ENCODE assay signal across 1 cellular context in the genomic region with DNA sequence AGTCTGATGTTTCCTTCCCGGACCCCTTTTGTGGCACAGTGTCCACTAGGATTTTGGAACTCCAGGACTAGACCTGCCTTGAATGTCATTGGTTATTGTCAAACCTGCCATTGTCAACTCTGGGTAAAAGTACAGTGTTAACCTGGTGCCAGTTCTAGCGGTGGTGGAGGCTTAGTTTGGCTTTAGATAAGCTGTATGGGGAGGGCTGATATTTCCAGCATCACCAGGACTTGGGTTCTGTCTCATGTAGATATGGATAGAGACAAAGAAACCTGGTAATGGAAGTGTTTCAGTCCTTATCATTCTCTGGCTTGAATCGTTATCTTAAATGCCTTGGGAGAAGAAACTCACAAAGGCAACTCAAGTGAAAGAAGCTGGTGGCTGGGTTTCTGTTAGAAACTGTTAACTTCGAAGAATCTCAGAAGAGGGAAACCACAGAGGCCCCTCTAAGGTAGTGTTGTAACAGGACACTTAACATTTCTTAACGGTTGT.
TF ChIP-seq lines count a peak whose summit lies in the region.

No MANE protein-coding gene starts in this region.

TF ChIP-seq in K562, 482 proteins besides CTCF, POLR2A, EP300 and RAD21 (continued from another document and continues in another):
- TF ChIP-seq, protein P1, sequence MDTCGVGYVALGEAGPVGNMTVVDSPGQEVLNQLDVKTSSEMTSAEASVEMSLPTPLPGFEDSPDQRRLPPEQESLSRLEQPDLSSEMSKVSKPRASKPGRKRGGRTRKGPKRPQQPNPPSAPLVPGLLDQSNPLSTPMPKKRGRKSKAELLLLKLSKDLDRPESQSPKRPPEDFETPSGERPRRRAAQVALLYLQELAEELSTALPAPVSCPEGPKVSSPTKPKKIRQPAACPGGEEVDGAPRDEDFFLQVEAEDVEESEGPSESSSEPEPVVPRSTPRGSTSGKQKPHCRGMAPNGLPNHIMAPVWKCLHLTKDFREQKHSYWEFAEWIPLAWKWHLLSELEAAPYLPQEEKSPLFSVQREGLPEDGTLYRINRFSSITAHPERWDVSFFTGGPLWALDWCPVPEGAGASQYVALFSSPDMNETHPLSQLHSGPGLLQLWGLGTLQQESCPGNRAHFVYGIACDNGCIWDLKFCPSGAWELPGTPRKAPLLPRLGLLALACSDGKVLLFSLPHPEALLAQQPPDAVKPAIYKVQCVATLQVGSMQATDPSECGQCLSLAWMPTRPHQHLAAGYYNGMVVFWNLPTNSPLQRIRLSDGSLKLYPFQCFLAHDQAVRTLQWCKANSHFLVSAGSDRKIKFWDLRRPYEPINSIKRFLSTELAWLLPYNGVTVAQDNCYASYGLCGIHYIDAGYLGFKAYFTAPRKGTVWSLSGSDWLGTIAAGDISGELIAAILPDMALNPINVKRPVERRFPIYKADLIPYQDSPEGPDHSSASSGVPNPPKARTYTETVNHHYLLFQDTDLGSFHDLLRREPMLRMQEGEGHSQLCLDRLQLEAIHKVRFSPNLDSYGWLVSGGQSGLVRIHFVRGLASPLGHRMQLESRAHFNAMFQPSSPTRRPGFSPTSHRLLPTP (IDR thresholded peaks at IDR 0.05; ENCODE audit: borderline replicate concordance, extremely low read depth, insufficient read length) = no peak
- TF ChIP-seq, protein P2, sequence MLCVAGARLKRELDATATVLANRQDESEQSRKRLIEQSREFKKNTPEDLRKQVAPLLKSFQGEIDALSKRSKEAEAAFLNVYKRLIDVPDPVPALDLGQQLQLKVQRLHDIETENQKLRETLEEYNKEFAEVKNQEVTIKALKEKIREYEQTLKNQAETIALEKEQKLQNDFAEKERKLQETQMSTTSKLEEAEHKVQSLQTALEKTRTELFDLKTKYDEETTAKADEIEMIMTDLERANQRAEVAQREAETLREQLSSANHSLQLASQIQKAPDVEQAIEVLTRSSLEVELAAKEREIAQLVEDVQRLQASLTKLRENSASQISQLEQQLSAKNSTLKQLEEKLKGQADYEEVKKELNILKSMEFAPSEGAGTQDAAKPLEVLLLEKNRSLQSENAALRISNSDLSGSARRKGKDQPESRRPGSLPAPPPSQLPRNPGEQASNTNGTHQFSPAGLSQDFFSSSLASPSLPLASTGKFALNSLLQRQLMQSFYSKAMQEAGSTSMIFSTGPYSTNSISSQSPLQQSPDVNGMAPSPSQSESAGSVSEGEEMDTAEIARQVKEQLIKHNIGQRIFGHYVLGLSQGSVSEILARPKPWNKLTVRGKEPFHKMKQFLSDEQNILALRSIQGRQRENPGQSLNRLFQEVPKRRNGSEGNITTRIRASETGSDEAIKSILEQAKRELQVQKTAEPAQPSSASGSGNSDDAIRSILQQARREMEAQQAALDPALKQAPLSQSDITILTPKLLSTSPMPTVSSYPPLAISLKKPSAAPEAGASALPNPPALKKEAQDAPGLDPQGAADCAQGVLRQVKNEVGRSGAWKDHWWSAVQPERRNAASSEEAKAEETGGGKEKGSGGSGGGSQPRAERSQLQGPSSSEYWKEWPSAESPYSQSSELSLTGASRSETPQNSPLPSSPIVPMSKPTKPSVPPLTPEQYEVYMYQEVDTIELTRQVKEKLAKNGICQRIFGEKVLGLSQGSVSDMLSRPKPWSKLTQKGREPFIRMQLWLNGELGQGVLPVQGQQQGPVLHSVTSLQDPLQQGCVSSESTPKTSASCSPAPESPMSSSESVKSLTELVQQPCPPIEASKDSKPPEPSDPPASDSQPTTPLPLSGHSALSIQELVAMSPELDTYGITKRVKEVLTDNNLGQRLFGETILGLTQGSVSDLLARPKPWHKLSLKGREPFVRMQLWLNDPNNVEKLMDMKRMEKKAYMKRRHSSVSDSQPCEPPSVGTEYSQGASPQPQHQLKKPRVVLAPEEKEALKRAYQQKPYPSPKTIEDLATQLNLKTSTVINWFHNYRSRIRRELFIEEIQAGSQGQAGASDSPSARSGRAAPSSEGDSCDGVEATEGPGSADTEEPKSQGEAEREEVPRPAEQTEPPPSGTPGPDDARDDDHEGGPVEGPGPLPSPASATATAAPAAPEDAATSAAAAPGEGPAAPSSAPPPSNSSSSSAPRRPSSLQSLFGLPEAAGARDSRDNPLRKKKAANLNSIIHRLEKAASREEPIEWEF (CRISPR knock-in tag; IDR thresholded peaks at IDR 0.05) = no peak
- TF ChIP-seq PYGO2 (tag; IDR thresholded peaks at IDR 0.05) = 0 out of 2 replicates have a peak, but pooled peaks have one; percentile 52
- TF ChIP-seq, protein P3, sequence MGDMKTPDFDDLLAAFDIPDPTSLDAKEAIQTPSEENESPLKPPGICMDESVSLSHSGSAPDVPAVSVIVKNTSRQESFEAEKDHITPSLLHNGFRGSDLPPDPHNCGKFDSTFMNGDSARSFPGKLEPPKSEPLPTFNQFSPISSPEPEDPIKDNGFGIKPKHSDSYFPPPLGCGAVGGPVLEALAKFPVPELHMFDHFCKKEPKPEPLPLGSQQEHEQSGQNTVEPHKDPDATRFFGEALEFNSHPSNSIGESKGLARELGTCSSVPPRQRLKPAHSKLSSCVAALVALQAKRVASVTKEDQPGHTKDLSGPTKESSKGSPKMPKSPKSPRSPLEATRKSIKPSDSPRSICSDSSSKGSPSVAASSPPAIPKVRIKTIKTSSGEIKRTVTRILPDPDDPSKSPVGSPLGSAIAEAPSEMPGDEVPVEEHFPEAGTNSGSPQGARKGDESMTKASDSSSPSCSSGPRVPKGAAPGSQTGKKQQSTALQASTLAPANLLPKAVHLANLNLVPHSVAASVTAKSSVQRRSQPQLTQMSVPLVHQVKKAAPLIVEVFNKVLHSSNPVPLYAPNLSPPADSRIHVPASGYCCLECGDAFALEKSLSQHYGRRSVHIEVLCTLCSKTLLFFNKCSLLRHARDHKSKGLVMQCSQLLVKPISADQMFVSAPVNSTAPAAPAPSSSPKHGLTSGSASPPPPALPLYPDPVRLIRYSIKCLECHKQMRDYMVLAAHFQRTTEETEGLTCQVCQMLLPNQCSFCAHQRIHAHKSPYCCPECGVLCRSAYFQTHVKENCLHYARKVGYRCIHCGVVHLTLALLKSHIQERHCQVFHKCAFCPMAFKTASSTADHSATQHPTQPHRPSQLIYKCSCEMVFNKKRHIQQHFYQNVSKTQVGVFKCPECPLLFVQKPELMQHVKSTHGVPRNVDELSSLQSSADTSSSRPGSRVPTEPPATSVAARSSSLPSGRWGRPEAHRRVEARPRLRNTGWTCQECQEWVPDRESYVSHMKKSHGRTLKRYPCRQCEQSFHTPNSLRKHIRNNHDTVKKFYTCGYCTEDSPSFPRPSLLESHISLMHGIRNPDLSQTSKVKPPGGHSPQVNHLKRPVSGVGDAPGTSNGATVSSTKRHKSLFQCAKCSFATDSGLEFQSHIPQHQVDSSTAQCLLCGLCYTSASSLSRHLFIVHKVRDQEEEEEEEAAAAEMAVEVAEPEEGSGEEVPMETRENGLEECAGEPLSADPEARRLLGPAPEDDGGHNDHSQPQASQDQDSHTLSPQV (IDR thresholded peaks at IDR 0.05) = peak; percentile 86
- TF ChIP-seq ZBTB17 (CRISPR knock-in tag; IDR thresholded peaks at IDR 0.05) = peak; percentile 74
- peak; percentile 93 for TF ChIP-seq CTBP1 (IDR thresholded peaks at IDR 0.05; ENCODE audit: borderline replicate concordance)
- TF ChIP-seq KDM1A (IDR thresholded peaks at IDR 0.05) = peak; percentile 96
- peak; percentile 77 to 96; a peak in 3 of 4 replicates for TF ChIP-seq ARNT (IDR thresholded peaks at IDR 0.05)
- TF ChIP-seq NCOA2 (IDR thresholded peaks at IDR 0.05; ENCODE audit: partially characterized antibody in 2 of 2) = peak; percentile 65 to 75
- TF ChIP-seq, protein P4, sequence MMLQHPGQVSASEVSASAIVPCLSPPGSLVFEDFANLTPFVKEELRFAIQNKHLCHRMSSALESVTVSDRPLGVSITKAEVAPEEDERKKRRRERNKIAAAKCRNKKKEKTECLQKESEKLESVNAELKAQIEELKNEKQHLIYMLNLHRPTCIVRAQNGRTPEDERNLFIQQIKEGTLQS (IDR thresholded peaks at IDR 0.05) = 0 out of 2 replicates have a peak, but pooled peaks have one; percentile 9
- TF ChIP-seq, protein P4 (CRISPR knock-in tag; conservative IDR thresholded peaks at IDR 0.05) = no peak
- TF ChIP-seq CHD4 (IDR thresholded peaks at IDR 0.05; ENCODE audit: insufficient read depth, insufficient replicate concordance, low read depth, low read length, poor library complexity, severe bottlenecking) = no peak
- no peak for TF ChIP-seq BDP1 (IDR thresholded peaks at IDR 0.05; ENCODE audit: insufficient read depth, insufficient read length)
- no peak for TF ChIP-seq ZC3H4 (CRISPR knock-in tag; IDR thresholded peaks at IDR 0.05; ENCODE audit: borderline replicate concordance)
- TF ChIP-seq, protein P5, sequence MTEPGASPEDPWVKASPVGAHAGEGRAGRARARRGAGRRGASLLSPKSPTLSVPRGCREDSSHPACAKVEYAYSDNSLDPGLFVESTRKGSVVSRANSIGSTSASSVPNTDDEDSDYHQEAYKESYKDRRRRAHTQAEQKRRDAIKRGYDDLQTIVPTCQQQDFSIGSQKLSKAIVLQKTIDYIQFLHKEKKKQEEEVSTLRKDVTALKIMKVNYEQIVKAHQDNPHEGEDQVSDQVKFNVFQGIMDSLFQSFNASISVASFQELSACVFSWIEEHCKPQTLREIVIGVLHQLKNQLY (CRISPR knock-in tag; conservative IDR thresholded peaks at IDR 0.05) = no peak
- no peak for TF ChIP-seq PPARD (CRISPR knock-in tag; IDR thresholded peaks at IDR 0.05)
- peak; percentile 99 for TF ChIP-seq TEAD4 (IDR thresholded peaks at IDR 0.05; ENCODE audit: low read length)
- no peak for TF ChIP-seq TEAD4 (CRISPR knock-in tag; IDR thresholded peaks at IDR 0.05; ENCODE audit: borderline replicate concordance)
- no peak for TF ChIP-seq ZFP36 (IDR thresholded peaks at IDR 0.05; ENCODE audit: low read depth, low read length, partially characterized antibody)
- TF ChIP-seq EZH2 (IDR thresholded peaks at IDR 0.05; ENCODE audit: borderline replicate concordance, low read depth, low read length) = no peak
- TF ChIP-seq BCOR (IDR thresholded peaks at IDR 0.05) = peak; percentile 86; the same call in 1 of the 2 replicates
- TF ChIP-seq, protein P6, sequence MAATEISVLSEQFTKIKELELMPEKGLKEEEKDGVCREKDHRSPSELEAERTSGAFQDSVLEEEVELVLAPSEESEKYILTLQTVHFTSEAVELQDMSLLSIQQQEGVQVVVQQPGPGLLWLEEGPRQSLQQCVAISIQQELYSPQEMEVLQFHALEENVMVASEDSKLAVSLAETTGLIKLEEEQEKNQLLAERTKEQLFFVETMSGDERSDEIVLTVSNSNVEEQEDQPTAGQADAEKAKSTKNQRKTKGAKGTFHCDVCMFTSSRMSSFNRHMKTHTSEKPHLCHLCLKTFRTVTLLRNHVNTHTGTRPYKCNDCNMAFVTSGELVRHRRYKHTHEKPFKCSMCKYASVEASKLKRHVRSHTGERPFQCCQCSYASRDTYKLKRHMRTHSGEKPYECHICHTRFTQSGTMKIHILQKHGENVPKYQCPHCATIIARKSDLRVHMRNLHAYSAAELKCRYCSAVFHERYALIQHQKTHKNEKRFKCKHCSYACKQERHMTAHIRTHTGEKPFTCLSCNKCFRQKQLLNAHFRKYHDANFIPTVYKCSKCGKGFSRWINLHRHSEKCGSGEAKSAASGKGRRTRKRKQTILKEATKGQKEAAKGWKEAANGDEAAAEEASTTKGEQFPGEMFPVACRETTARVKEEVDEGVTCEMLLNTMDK (IDR thresholded peaks at IDR 0.05; ENCODE audit: borderline replicate concordance, insufficient read depth, low read depth, low read length, poor library complexity, severe bottlenecking) = no peak
- TF ChIP-seq ZFP1 (CRISPR knock-in tag; IDR thresholded peaks at IDR 0.05) = 0 out of 2 replicates have a peak, but pooled peaks have one; percentile 29
- peak; percentile 74; the same call in 1 of the 2 replicates for TF ChIP-seq ZNF668 (CRISPR knock-in tag; IDR thresholded peaks at IDR 0.05)
- no peak for TF ChIP-seq ZNF780A (CRISPR knock-in tag; IDR thresholded peaks at IDR 0.05)
- TF ChIP-seq PML (IDR thresholded peaks at IDR 0.05; ENCODE audit: low read length) = peak; percentile 98
- peak; percentile 97 for TF ChIP-seq POLR2AphosphoS5 (IDR thresholded peaks at IDR 0.05; ENCODE audit: control insufficient read depth, insufficient read depth, low read depth, low read length)
- TF ChIP-seq ZNF695 (CRISPR knock-in tag; IDR thresholded peaks at IDR 0.05) = no peak
- no peak for TF ChIP-seq ZSCAN29 (IDR thresholded peaks at IDR 0.05)
- TF ChIP-seq C11orf30 (IDR thresholded peaks at IDR 0.05; ENCODE audit: low read depth) = no peak
- TF ChIP-seq CCNT2 (IDR thresholded peaks at IDR 0.05; ENCODE audit: borderline replicate concordance, extremely low read depth, insufficient read length, low read depth, low read length) = peak; percentile 97
- TF ChIP-seq CREB1 (IDR thresholded peaks at IDR 0.05) = peak; percentile 74; the same call in 1 of the 2 replicates
- TF ChIP-seq CREB1 (CRISPR knock-in tag; IDR thresholded peaks at IDR 0.05) = no peak
- no peak for TF ChIP-seq GTF2A2 (tag; IDR thresholded peaks at IDR 0.05)
- no peak for TF ChIP-seq RBM22 (IDR thresholded peaks at IDR 0.05; ENCODE audit: low read depth, low read length, poor library complexity, severe bottlenecking)
- TF ChIP-seq ARID1B (IDR thresholded peaks at IDR 0.05) = peak; percentile 100
- TF ChIP-seq ZNF347 (CRISPR knock-in tag; IDR thresholded peaks at IDR 0.05; ENCODE audit: low read depth) = no peak
- peak; percentile 98 for TF ChIP-seq KLF16 (IDR thresholded peaks at IDR 0.05)
- TF ChIP-seq, protein P7, sequence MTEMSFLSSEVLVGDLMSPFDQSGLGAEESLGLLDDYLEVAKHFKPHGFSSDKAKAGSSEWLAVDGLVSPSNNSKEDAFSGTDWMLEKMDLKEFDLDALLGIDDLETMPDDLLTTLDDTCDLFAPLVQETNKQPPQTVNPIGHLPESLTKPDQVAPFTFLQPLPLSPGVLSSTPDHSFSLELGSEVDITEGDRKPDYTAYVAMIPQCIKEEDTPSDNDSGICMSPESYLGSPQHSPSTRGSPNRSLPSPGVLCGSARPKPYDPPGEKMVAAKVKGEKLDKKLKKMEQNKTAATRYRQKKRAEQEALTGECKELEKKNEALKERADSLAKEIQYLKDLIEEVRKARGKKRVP (CRISPR knock-in tag; IDR thresholded peaks at IDR 0.05) = peak; percentile 65; the same call in 1 of the 2 replicates
- TF ChIP-seq CREM (IDR thresholded peaks at IDR 0.05; ENCODE audit: low read depth) = peak; percentile 70
- TF ChIP-seq, protein P8, sequence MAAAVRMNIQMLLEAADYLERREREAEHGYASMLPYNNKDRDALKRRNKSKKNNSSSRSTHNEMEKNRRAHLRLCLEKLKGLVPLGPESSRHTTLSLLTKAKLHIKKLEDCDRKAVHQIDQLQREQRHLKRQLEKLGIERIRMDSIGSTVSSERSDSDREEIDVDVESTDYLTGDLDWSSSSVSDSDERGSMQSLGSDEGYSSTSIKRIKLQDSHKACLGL (CRISPR knock-in tag; IDR thresholded peaks at IDR 0.05; ENCODE audit: borderline replicate concordance, poor library complexity, severe bottlenecking) = no peak
- peak; percentile 94 for TF ChIP-seq GATAD2B (IDR thresholded peaks at IDR 0.05; ENCODE audit: borderline replicate concordance)
- TF ChIP-seq POLR3G (IDR thresholded peaks at IDR 0.05; ENCODE audit: extremely low read depth, insufficient read length, insufficient replicate concordance) = no peak
- TF ChIP-seq THRAP3 (IDR thresholded peaks at IDR 0.05; ENCODE audit: borderline replicate concordance) = no peak
- no peak for TF ChIP-seq TCF7L2 (IDR thresholded peaks at IDR 0.05; ENCODE audit: low read depth, low read length)
- 0 out of 2 replicates have a peak, but pooled peaks have one; percentile 39 for TF ChIP-seq JUN (IDR thresholded peaks at IDR 0.05; ENCODE audit: borderline replicate concordance, low read depth, low read length)
- no peak for TF ChIP-seq JUN (CRISPR knock-in tag; IDR thresholded peaks at IDR 0.05; ENCODE audit: borderline replicate concordance)
- no peak for TF ChIP-seq SNRNP70 (optimal IDR thresholded peaks at IDR 0.05; ENCODE audit: low read depth, low read length)
